In genomic region chr3:140941434-140942220, GRCh38 we compare ENCODE assay signal across 1 cellular context.
TF ChIP-seq lines count a peak whose summit lies in the region.

SLC25A36 (plus strand) TSS chr3:140941836; CDS start chr3:140942055, 219 bp downstream.

TF ChIP-seq in HepG2, 621 proteins besides CTCF, POLR2A, EP300 and RAD21 (continued from another document and continues in another):
- TF ChIP-seq ZBTB34 (CRISPR knock-in tag; IDR thresholded peaks at IDR 0.05) (peak; percentile 50; the same call in 1 of the 2 replicates), ZFP36L1 (CRISPR knock-in tag; IDR thresholded peaks at IDR 0.05) (peak; percentile 97), ZNF549 (CRISPR knock-in tag; IDR thresholded peaks at IDR 0.05) (no peak), GLI4 (CRISPR knock-in tag; IDR thresholded peaks at IDR 0.05; ENCODE audit: borderline replicate concordance) (peak; percentile 93; the same call in 1 of the 2 replicates), BCL6 (CRISPR knock-in tag; IDR thresholded peaks at IDR 0.05) (peak; percentile 81), DBP (CRISPR knock-in tag; IDR thresholded peaks at IDR 0.05; ENCODE audit: not compliant biosample characterization) (no peak), ZNF713 (CRISPR knock-in tag; IDR thresholded peaks at IDR 0.05) (peak; percentile 85; the same call in 1 of the 2 replicates), ZNF580 (CRISPR knock-in tag; IDR thresholded peaks at IDR 0.05; ENCODE audit: borderline replicate concordance, low read depth) (peak; percentile 95; the same call in 1 of the 2 replicates), ATF2 (CRISPR knock-in tag; IDR thresholded peaks at IDR 0.05) (peak; percentile 90), SRF (IDR thresholded peaks at IDR 0.05; ENCODE audit: low read depth, low read length) (no peak), GZF1 (CRISPR knock-in tag; IDR thresholded peaks at IDR 0.05) (peak; percentile 70; the same call in 1 of the 2 replicates), KDM5A (IDR thresholded peaks at IDR 0.05; ENCODE audit: borderline replicate concordance, low read length) (no peak; the same call in 1 of the 2 replicates), ZNF552 (CRISPR knock-in tag; IDR thresholded peaks at IDR 0.05; ENCODE audit: borderline replicate concordance) (peak; percentile 88), HOMEZ (CRISPR knock-in tag; IDR thresholded peaks at IDR 0.05; ENCODE audit: low read depth) (peak; percentile 80; the same call in 1 of the 2 replicates), NFE2 (CRISPR knock-in tag; IDR thresholded peaks at IDR 0.05) (no peak), TFAP4 (IDR thresholded peaks at IDR 0.05; ENCODE audit: borderline replicate concordance, low read depth) (peak; percentile 63; the same call in 1 of the 2 replicates), ZFAT (CRISPR knock-in tag; conservative IDR thresholded peaks at IDR 0.05) (no peak; the same call in 1 of the 2 replicates), PLSCR1 (CRISPR knock-in tag; IDR thresholded peaks at IDR 0.05; ENCODE audit: borderline replicate concordance) (no peak; the same call in 1 of the 2 replicates), ZSCAN30 (CRISPR knock-in tag; IDR thresholded peaks at IDR 0.05) (peak; percentile 94), ZSCAN20 (CRISPR knock-in tag; IDR thresholded peaks at IDR 0.05; ENCODE audit: borderline replicate concordance) (no peak), ZNF790 (CRISPR knock-in tag; IDR thresholded peaks at IDR 0.05; ENCODE audit: borderline replicate concordance) (peak; percentile 80; the same call in 1 of the 2 replicates), CCDC6 (CRISPR knock-in tag; IDR thresholded peaks at IDR 0.05) (peak; percentile 95; the same call in 1 of the 2 replicates), KLF6 (CRISPR knock-in tag; IDR thresholded peaks at IDR 0.05) (peak; percentile 98), GRHL1 (CRISPR knock-in tag; conservative IDR thresholded peaks at IDR 0.05) (no peak; the same call in 1 of the 2 replicates), ZSCAN21 (CRISPR knock-in tag; IDR thresholded peaks at IDR 0.05; ENCODE audit: borderline replicate concordance) (peak; percentile 95; the same call in 1 of the 2 replicates), NCOA5 (CRISPR knock-in tag; IDR thresholded peaks at IDR 0.05) (no peak), E2F1 (CRISPR knock-in tag; IDR thresholded peaks at IDR 0.05) (peak; percentile 94), BCLAF1 (IDR thresholded peaks at IDR 0.05) (no peak), SP2 (CRISPR knock-in tag; IDR thresholded peaks at IDR 0.05) (peak; percentile 85), POLR2AphosphoS5 (IDR thresholded peaks at IDR 0.05; ENCODE audit: low read depth, low read length) (peak; percentile 84), ZKSCAN1 (IDR thresholded peaks at IDR 0.05; ENCODE audit: low read length) (no peak), HIVEP1 (CRISPR knock-in tag; IDR thresholded peaks at IDR 0.05) (peak; percentile 82), PBX3 (CRISPR knock-in tag; IDR thresholded peaks at IDR 0.05; ENCODE audit: borderline replicate concordance) (peak; percentile 85), MXD3 (CRISPR knock-in tag; IDR thresholded peaks at IDR 0.05) (peak; percentile 95), CSRNP1 (CRISPR knock-in tag; IDR thresholded peaks at IDR 0.05) (peak; percentile 97), AKAP8 (CRISPR knock-in tag; IDR thresholded peaks at IDR 0.05) (peak; percentile 64; the same call in 1 of the 2 replicates), ZNF10 (CRISPR knock-in tag; IDR thresholded peaks at IDR 0.05; ENCODE audit: borderline replicate concordance, low read depth) (no peak), ZNF619 (CRISPR knock-in tag; IDR thresholded peaks at IDR 0.05) (peak; percentile 86), ZNF607 (CRISPR knock-in tag; IDR thresholded peaks at IDR 0.05; ENCODE audit: borderline replicate concordance) (peak; percentile 95), SOX5 (CRISPR knock-in tag; IDR thresholded peaks at IDR 0.05; ENCODE audit: borderline replicate concordance) (peak; percentile 92), ZNF605 (CRISPR knock-in tag; IDR thresholded peaks at IDR 0.05) (peak; percentile 99), IKZF1 (IDR thresholded peaks at IDR 0.05) (no peak), ZNF841 (CRISPR knock-in tag; IDR thresholded peaks at IDR 0.05; ENCODE audit: borderline replicate concordance) (peak; percentile 86; the same call in 1 of the 2 replicates), SP5 (CRISPR knock-in tag; IDR thresholded peaks at IDR 0.05; ENCODE audit: borderline replicate concordance, low read depth) (peak; percentile 93), NFIB (CRISPR knock-in tag; IDR thresholded peaks at IDR 0.05; ENCODE audit: borderline replicate concordance) (peak; percentile 89; the same call in 1 of the 2 replicates), ZFX (CRISPR knock-in tag; IDR thresholded peaks at IDR 0.05; ENCODE audit: low read depth) (peak; percentile 80), MED1 (CRISPR knock-in tag; IDR thresholded peaks at IDR 0.05) (peak; percentile 88), STAG1 (CRISPR knock-in tag; IDR thresholded peaks at IDR 0.05) (0 out of 2 replicates have a peak, but pooled peaks have one; percentile 13), ZNF367 (CRISPR knock-in tag; IDR thresholded peaks at IDR 0.05; ENCODE audit: borderline replicate concordance) (no peak)
